In genomic region chr15:63453181-63453905, GRCh38 we compare ENCODE assay signal across 1 cellular context.
TF ChIP-seq lines count a peak whose summit lies in the region.

No MANE protein-coding gene starts in this region.

TF ChIP-seq in K562, 482 proteins besides CTCF, POLR2A, EP300 and RAD21:
- peak; percentile 53; the same call in 1 of the 2 replicates for TF ChIP-seq ZNF121 (CRISPR knock-in tag; conservative IDR thresholded peaks at IDR 0.05)
- no peak for TF ChIP-seq HMBOX1 (IDR thresholded peaks at IDR 0.05)
- peak; percentile 25 for TF ChIP-seq RBM25 (IDR thresholded peaks at IDR 0.05; ENCODE audit: low read depth, low read length, severe bottlenecking)
